In genomic region chr10:62021978-62022802, GRCh38 we compare ENCODE assay signal across 14 cellular contexts.
DNase-seq lines count a peak whose midpoint lies in the region; ATAC-seq and TF ChIP-seq lines count a peak whose summit lies in the region.
"Had no signal": no experiment of that assay in that cellular context is flagged by ENCODE, and none has a peak within 500 bp of the region (broad histone marks: within the 10 kb centered on the region; RNA-seq: fewer than 3 reads in every experiment).

No MANE protein-coding gene starts in this region.

- CTCF ChIA-PET in activated B cell treated with CpG ODN at 0.5 μM for 24 hours (lab: Charles Lee), result interaction anchor here (1.0 to 4.4 kb wide), 6 partner anchors 9 to 227 kb away, joined by 3 to 33 read pairs (median 6); partner anchors contain the start of gene ARID5B

- ATAC-seq in activated T-cell treated with anti-CD3 and anti-CD28 coated beads, Interleukin-2, amount 50 U/mL, for 4 hours, result no peak
- ATAC-seq in activated B cell treated with CpG ODN at 0.5 μM for 24 hours (ENCODE audit: low read depth) (no peak), gastroesophageal sphincter (no peak), thoracic aorta (ENCODE audit: insufficient number of reproducible peaks, low FRiP score, low read depth) (no peak)

- H3K36me3 ChIP-seq in gastroesophageal sphincter, result no peaks in the 10 kb centered on the region
- no peaks in the 10 kb centered on the region for H3K36me3 ChIP-seq in thoracic aorta

- H3K4me3 ChIP-seq in gastroesophageal sphincter (no peak overlapping the region), thoracic aorta (no peak overlapping the region)
- H3K4me3 ChIP-seq: coronary artery had no signal

- H3K4me1 ChIP-seq in gastroesophageal sphincter, result peaks cover 28 to 52% (median 35%) of the 10 kb centered on the region in 3 donors
- peaks cover 40 to 66% of the 10 kb centered on the region in 2 donors for H3K4me1 ChIP-seq in thoracic aorta (ENCODE audit: control insufficient read depth in 1 of 2, low read depth in 2 of 2)

- TF ChIP-seq CTCF in activated B cell treated with CpG ODN at 0.5 μM for 24 hours (IDR thresholded peaks at IDR 0.05) (no peak), gastroesophageal sphincter (IDR thresholded peaks at IDR 0.05) (no peak), thoracic aorta (IDR thresholded peaks at IDR 0.05) (no peak)

- peak overlapping the region; percentile 96 for H3K27ac Mint-ChIP-seq in activated B cell treated with CpG ODN at 0.5 μM for 24 hours

- H3K9me3 Mint-ChIP-seq in activated T-cell treated with anti-CD3 and anti-CD28 coated beads, Interleukin-2, amount 50 U/mL, for 4 hours, result peaks cover 4% of the 10 kb centered on the region
- peaks cover 2% of the 10 kb centered on the region for H3K9me3 Mint-ChIP-seq in activated B cell treated with CpG ODN at 0.5 μM for 24 hours

- WGBS in gastroesophageal sphincter (ENCODE audit: low coverage in 1 of 2), 2 donors, result 78 to 90% methylated on average over 5 of the region's 5 CpGs

- no peak for TF ChIP-seq EP300 in gastroesophageal sphincter (IDR thresholded peaks at IDR 0.05)

- no peaks in the 10 kb centered on the region for H3K27me3 Mint-ChIP-seq in activated T-cell treated with anti-CD3 and anti-CD28 coated beads, Interleukin-2, amount 50 U/mL, for 4 hours (ENCODE audit: low read depth)
- H3K27me3 Mint-ChIP-seq in activated B cell treated with CpG ODN at 0.5 μM for 24 hours, result no peaks in the 10 kb centered on the region

- TF ChIP-seq POLR2A in gastroesophageal sphincter (IDR thresholded peaks at IDR 0.05), result no peak

- no peaks in the 10 kb centered on the region for H3K9me3 ChIP-seq in gastroesophageal sphincter
- no peaks in the 10 kb centered on the region for H3K9me3 ChIP-seq in thoracic aorta

- no peak for DNase-seq in activated T-cell treated with anti-CD3 and anti-CD28 coated beads, Interleukin-2, amount 50 U/mL, for 4 hours
- DNase-seq in activated T-cell treated with anti-CD3 and anti-CD28 coated beads, Interleukin-2, amount 50 U/mL, for 1 hour, result no peak
- DNase-seq in activated B cell treated with CpG ODN at 0.5 μM for 24 hours (no peak), thoracic aorta (ENCODE audit: low spot score) (no peak), NCI-H226 (no peak), ureter (ENCODE audit: low spot score) (no peak), midbrain (lab: John Stamatoyannopoulos, UW) (no peak)
- DNase-seq: amniotic stem cell; Calu3; erythroblast; NCI-H146; stimulated activated CD4-positive, alpha-beta T cell treated with anti-CD3 and anti-CD28 coated beads, Interleukin-12 subunit alpha, Interleukin-12 subunit beta, amount 100 ng/mL, for 4 hours had no signal

- H3K27me3 ChIP-seq in gastroesophageal sphincter, result no peaks in the 10 kb centered on the region
- H3K27me3 ChIP-seq in thoracic aorta (replicated peaks; ENCODE audit: insufficient read depth), result no peaks in the 10 kb centered on the region

- peaks cover 31% of the 10 kb centered on the region for H3K36me3 Mint-ChIP-seq in activated T-cell treated with anti-CD3 and anti-CD28 coated beads, Interleukin-2, amount 50 U/mL, for 4 hours (ENCODE audit: insufficient read depth)
- H3K36me3 Mint-ChIP-seq in activated B cell treated with CpG ODN at 0.5 μM for 24 hours (ENCODE audit: low read depth), result peaks cover 36% of the 10 kb centered on the region

- POLR2A ChIA-PET in activated B cell treated with CpG ODN at 0.5 μM for 24 hours (lab: Charles Lee), result interaction anchor here (0.6 to 18.5 kb wide), 20 partner anchors 8 to 271 kb away, joined by 3 to 382 read pairs (median 9); partner anchors contain the start of gene ARID5B

- peaks cover 86% of the 10 kb centered on the region for H3K4me1 Mint-ChIP-seq in activated T-cell treated with anti-CD3 and anti-CD28 coated beads, Interleukin-2, amount 50 U/mL, for 4 hours (ENCODE audit: low read depth)
- H3K4me1 Mint-ChIP-seq in activated B cell treated with CpG ODN at 0.5 μM for 24 hours, result peaks cover 93% of the 10 kb centered on the region

- intact Hi-C loops in activated B cell treated with CpG ODN at 0.5 μM for 24 hours (cut with micrococcal nuclease), result loop anchor here (2.0 kb wide), 1 partner anchor 17 kb away; no protein-coding TSS in a partner anchor

- peak overlapping the region; percentile 31 for H3K4me3 Mint-ChIP-seq in activated T-cell treated with anti-CD3 and anti-CD28 coated beads, Interleukin-2, amount 50 U/mL, for 4 hours
- H3K4me3 Mint-ChIP-seq in activated B cell treated with CpG ODN at 0.5 μM for 24 hours, result peak overlapping the region; percentile 12

- H3K27ac ChIP-seq in gastroesophageal sphincter, result peak overlapping the region in 3 of 4 donors; percentile 29 to 84 (median 80)
- peak overlapping the region; percentile 49 to 96 for H3K27ac ChIP-seq in thoracic aorta
